8 cellular contexts compared by ENCODE assay signal in genomic region chr22:19447388-19448075, GRCh38. TPM values are rescaled to one million over a fixed set of nuclear protein-coding genes. Genes with fewer than 3 reads are reported as not detected.
A peak's percentile ranks its signal among the peaks of the same experiment; 100 is the strongest.
DNase-seq lines count a peak whose midpoint lies in the region; ATAC-seq and TF ChIP-seq lines count a peak whose summit lies in the region.

TSS of gene C22orf39 (minus strand) at chr22:19447711. CDS start at chr22:19447688, 23 bp downstream.

- DNase-seq in GM04504 (ENCODE audit: low read depth): peak; percentile 81
- DNase-seq in NCI-H1092 (lab: John Stamatoyannopoulos, UW): peak; percentile 95
- DNase-seq in activated naive CD4-positive, alpha-beta T cell treated with anti-CD3 and anti-CD28 coated beads, Interleukin-2, amount 50 U/mL, for 72 hours (ENCODE audit: low spot score in 2 of 2): peak; percentile 83 to 90
- peak; percentile 89 for DNase-seq in glomerular visceral epithelial cell (ENCODE audit: extremely low spot score)
- peak; percentile 74 for DNase-seq in omental fat pad (ENCODE audit: low spot score)
- peak; percentile 97 for DNase-seq in testis

- intact Hi-C loops in testis (cut with DNase I; ENCODE audit: low total_unique reads): no loop called here

- WGBS in testis, 2 donors: 0% methylated on average over 5 to 83 of the region's 83 CpGs

- peak within 1 kb of the TSS; percentile 94 to 95 for H3K27ac Mint-ChIP-seq in activated naive CD4-positive, alpha-beta T cell treated with anti-CD3 and anti-CD28 coated beads, Interleukin-2, amount 50 U/mL, for 72 hours

- H3K4me3 ChIP-seq in testis: peak within 1 kb of the TSS; percentile 93 to 94

- H3K9me3 ChIP-seq in testis: no peaks in the 10 kb centered on the region

- no peaks in the 10 kb centered on the region for H3K36me3 ChIP-seq in testis (ENCODE audit: low read depth, missing control alignments)

- peaks cover 15 to 29% of the 10 kb centered on the region in 2 donors for H3K36me3 Mint-ChIP-seq in activated naive CD4-positive, alpha-beta T cell treated with anti-CD3 and anti-CD28 coated beads, Interleukin-2, amount 50 U/mL, for 72 hours

- H3K27me3 ChIP-seq in testis: no peaks in the 10 kb centered on the region

- H3K27ac ChIP-seq in testis: peak within 1 kb of the TSS; percentile 87 to 90

- peak; percentile 74 for ATAC-seq in HG02571 (IDR thresholded peaks at IDR 0.05; ENCODE audit: unreplicated experiment)
- peak; percentile 92 for ATAC-seq in SK-N-SH treated with all-trans-retinoic acid at 6 μM for 48 hours
- ATAC-seq in activated naive CD4-positive, alpha-beta T cell treated with anti-CD3 and anti-CD28 coated beads, Interleukin-2, amount 50 U/mL, for 72 hours: peak; percentile 76 to 88
- ATAC-seq in omental fat pad (ENCODE audit: low FRiP score): peak; percentile 91

- TF ChIP-seq POLR2A in testis (IDR thresholded peaks at IDR 0.05): peak; percentile 27

- peaks cover 19% of the 10 kb centered on the region for H3K4me1 ChIP-seq in testis

- H3K9me3 Mint-ChIP-seq in activated naive CD4-positive, alpha-beta T cell treated with anti-CD3 and anti-CD28 coated beads, Interleukin-2, amount 50 U/mL, for 72 hours: no peaks in the 10 kb centered on the region

- no peak for TF ChIP-seq CTCF in omental fat pad (IDR thresholded peaks at IDR 0.05)
- no peak for TF ChIP-seq CTCF in testis (IDR thresholded peaks at IDR 0.05)

TF ChIP-seq in SK-N-SH treated with all-trans-retinoic acid at 6 μM for 48 hours, 23 proteins besides CTCF, POLR2A, EP300 and RAD21:
- no peak for TF ChIP-seq ISL1 (CRISPR knock-in tag; IDR thresholded peaks at IDR 0.05)
- no peak for TF ChIP-seq POU6F1 (CRISPR knock-in tag; IDR thresholded peaks at IDR 0.05; ENCODE audit: borderline replicate concordance, low read depth)
- TF ChIP-seq ZFP30 (CRISPR knock-in tag; IDR thresholded peaks at IDR 0.05): no peak
- no peak for TF ChIP-seq ZFP3 (CRISPR knock-in tag; IDR thresholded peaks at IDR 0.05)
- TF ChIP-seq TOX (CRISPR knock-in tag; IDR thresholded peaks at IDR 0.05; ENCODE audit: borderline replicate concordance): no peak
- no peak for TF ChIP-seq BACH2 (CRISPR knock-in tag; IDR thresholded peaks at IDR 0.05; ENCODE audit: borderline replicate concordance)
- TF ChIP-seq ARNTL (CRISPR knock-in tag; IDR thresholded peaks at IDR 0.05; ENCODE audit: borderline replicate concordance, low read depth): no peak
- TF ChIP-seq CSRNP3 (CRISPR knock-in tag; IDR thresholded peaks at IDR 0.05): no peak
- no peak for TF ChIP-seq SNAI2 (CRISPR knock-in tag; IDR thresholded peaks at IDR 0.05)
- no peak for TF ChIP-seq ZNF70 (CRISPR knock-in tag; IDR thresholded peaks at IDR 0.05)
- TF ChIP-seq TSHZ2 (CRISPR knock-in tag; IDR thresholded peaks at IDR 0.05): no peak
- no peak for TF ChIP-seq GLIS3 (CRISPR knock-in tag; IDR thresholded peaks at IDR 0.05)
- TF ChIP-seq ZNF8 (CRISPR knock-in tag; IDR thresholded peaks at IDR 0.05): no peak
- no peak for TF ChIP-seq ZNF565 (CRISPR knock-in tag; conservative IDR thresholded peaks at IDR 0.05; ENCODE audit: low read depth)
- no peak for TF ChIP-seq OSR1 (CRISPR knock-in tag; IDR thresholded peaks at IDR 0.05)

RNA-seq across cellular contexts. Expression of gene C22orf39, which starts in this region (rescaled TPM):
- total RNA-seq in activated naive CD4-positive, alpha-beta T cell treated with anti-CD3 and anti-CD28 coated beads, Interleukin-2, amount 50 U/mL, for 72 hours: 10 to 100 TPM; 25.7 to 26.3 TPM
- total RNA-seq in omental fat pad (10 to 100 TPM; 52.7 to 75.3 (median 57.3) TPM), testis (10 to 100 TPM; 60.9 to 64.1 TPM)
- polyA plus RNA-seq in testis (ENCODE audit: insufficient read depth, low read depth, low replicate concordance): 38.7 TPM

Comparison
In these comparisons a context has a peak if more than half of its experiments do, and no peak if none do; other contexts are left out.
1. Peak in every context shown above with its lines: DNase-seq, ATAC-seq, H3K4me3 ChIP-seq and H3K27ac ChIP-seq.